In the genomic region with DNA sequence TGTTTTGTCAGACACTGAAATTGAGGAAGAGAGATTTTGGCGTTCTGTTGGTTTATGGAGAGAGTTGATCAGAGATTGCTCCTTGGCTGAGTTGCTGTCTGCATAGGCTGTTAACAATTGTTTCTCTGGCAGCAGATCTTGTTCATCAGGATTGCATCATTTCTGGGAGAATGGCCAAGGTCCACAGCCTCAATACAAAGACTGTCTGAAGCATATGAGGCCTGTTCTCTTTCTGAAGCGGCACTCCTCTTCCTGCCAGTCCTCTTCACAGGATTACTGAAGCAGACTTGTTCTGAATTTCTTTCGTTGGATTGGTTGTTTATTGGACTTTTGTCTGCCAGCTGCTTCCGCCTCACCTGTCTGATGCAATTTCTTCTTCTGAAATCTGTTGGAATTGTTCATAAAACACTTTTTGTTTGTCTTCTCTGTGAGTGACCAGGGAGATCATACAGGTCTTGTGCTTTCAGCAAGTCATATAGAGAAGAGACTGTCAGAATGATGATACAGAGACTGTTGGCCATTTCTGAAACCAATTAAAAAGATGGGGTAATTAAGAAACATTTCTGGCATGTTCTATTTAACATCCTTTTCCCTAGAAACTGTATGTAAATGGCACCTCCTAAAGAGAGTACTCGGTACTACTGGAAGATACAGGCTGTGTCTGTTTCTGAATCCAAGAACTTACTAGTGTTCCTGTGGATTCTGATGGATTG, we compare ENCODE assay signal across 7 cellular contexts. TPM values are rescaled to one million over a fixed set of nuclear protein-coding genes. Genes with fewer than 3 reads are reported as not detected.
DNase-seq lines count a peak whose midpoint lies in the region; ATAC-seq and TF ChIP-seq lines count a peak whose summit lies in the region.

No MANE protein-coding gene starts in this region.

- ATAC-seq in GM19023 (IDR thresholded peaks at IDR 0.05; ENCODE audit: unreplicated experiment): no peak

- H3K27me3 ChIP-seq in kidney epithelial cell (ENCODE audit: control insufficient read depth, insufficient read depth, low read length): no peaks in the 10 kb centered on the region

- peak; percentile 51 for TF ChIP-seq CTCF in kidney epithelial cell (IDR thresholded peaks at IDR 0.05; ENCODE audit: insufficient read depth, low read length, poor library complexity, severe bottlenecking)

- H3K27ac ChIP-seq in cingulate gyrus (ENCODE audit: low read depth, low read length): peak overlapping the region; percentile 92

- DNase-seq in GF-D8 (lab: John Stamatoyannopoulos, UW) (peak; percentile 84), M059J (ENCODE audit: low read depth) (peak; percentile 93), SHP77 treated with DMSO at 0.1 percent for 48 hours (lab: John Stamatoyannopoulos, UW) (peak; percentile 95), kidney epithelial cell (ENCODE audit: low read depth) (peak; percentile 91), smooth muscle cell of the brain vasculature (ENCODE audit: low read depth, low spot score) (peak; percentile 90)

- no peak overlapping the region for H3K4me3 ChIP-seq in kidney epithelial cell (ENCODE audit: low read depth, low read length)

- H3K36me3 ChIP-seq in kidney epithelial cell (ENCODE audit: control insufficient read depth, insufficient read depth, low read length): peaks cover 2% of the 10 kb centered on the region

RNA-seq across cellular contexts. Expression of gene SETD5, which starts 25.5 kb away (rescaled TPM):
- 39.5 and 57.2 TPM in 2 replicates for total RNA-seq in M059J (2014; rRNA removed; shearing (Covaris generic))
- 49.1 and 62.8 TPM in 2 replicates for total RNA-seq in kidney epithelial cell
